10 cellular contexts compared by ENCODE assay signal in the genomic region with DNA sequence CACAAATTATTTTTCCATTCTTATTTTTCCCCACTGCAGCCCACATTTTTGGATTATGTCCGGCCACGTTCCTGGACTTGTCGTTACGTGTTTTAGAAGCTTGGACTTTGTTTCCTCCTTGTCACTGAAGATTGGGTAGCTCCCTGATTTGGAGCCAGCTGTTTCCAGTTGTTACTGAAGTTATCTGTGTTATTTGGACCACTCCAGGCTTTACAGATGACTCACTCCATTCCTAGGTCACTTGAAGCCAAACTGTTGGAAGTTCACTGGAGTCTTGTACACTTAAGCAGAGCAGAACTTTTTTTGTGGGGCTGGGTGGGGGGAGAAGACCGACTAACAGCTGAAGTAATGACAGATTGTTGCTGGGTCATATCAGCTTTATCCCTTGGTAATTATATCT. TPM values are rescaled to one million over a fixed set of nuclear protein-coding genes. Genes with fewer than 3 reads are reported as not detected.
DNase-seq lines count a peak whose midpoint lies in the region; ATAC-seq, FAIRE-seq and TF ChIP-seq lines count a peak whose summit lies in the region.
"Had no signal": no experiment of that assay in that cellular context is flagged by ENCODE, and none has a peak within 500 bp of the region (broad histone marks: within the 10 kb centered on the region; RNA-seq: fewer than 3 reads in every experiment).

No MANE protein-coding gene starts in this region.

- H3K27ac ChIP-seq in coronary artery (peak overlapping the region in 1 of 2 donors; percentile 64), transverse colon (peak overlapping the region in 3 of 4 donors; percentile 32 to 42 (median 39))
- H3K27ac ChIP-seq: neutrophil had no signal

- no peaks in the 10 kb centered on the region for H3K27me3 ChIP-seq in transverse colon
- H3K27me3 ChIP-seq: neutrophil had no signal

- H3K4me1 ChIP-seq in transverse colon: no peaks in the 10 kb centered on the region

- H3K4me3 ChIP-seq in coronary artery: peak overlapping the region; percentile 9
- H3K4me3 ChIP-seq in transverse colon: no peak overlapping the region

- intact Hi-C loops in transverse colon (cut with DNase I; ENCODE audit: low total_unique reads): no loop called here

- in situ Hi-C loops in transverse colon (cut with MboI; ENCODE audit: low pct_ligation_motif_present in 1 of 4, low pct_unique_long_range_greater_than_20kb in 1 of 4, low sequenced_read_pairs in 3 of 4): loop anchor here (25.0 kb wide), 5 partner anchors 91 to 816 kb away; a partner anchor contains a TSS

- H3K36me3 ChIP-seq in transverse colon: peaks cover 0 to 32% (median 0%) of the 10 kb centered on the region in 4 donors

- WGBS in transverse colon (ENCODE audit: low coverage in 1 of 2), 2 donors: 67 to 69% methylated on average over 1 to 5 of the region's 5 CpGs

- H3K9me3 ChIP-seq in transverse colon: no peaks in the 10 kb centered on the region
- H3K9me3 ChIP-seq: neutrophil had no signal

- TF ChIP-seq POLR2A in transverse colon (IDR thresholded peaks at IDR 0.05): no peak
- no peak for TF ChIP-seq POLR2A in GM12891 (IDR thresholded peaks at IDR 0.05; ENCODE audit: low read depth, low read length)

- peak; percentile 13 for DNase-seq in M059J (ENCODE audit: low read depth)
- DNase-seq in coronary artery (ENCODE audit: low spot score): no peak
- DNase-seq in left lobe of liver (ENCODE audit: low spot score): no peak
- DNase-seq in transverse colon: no peak
- DNase-seq in GM12891 (ENCODE audit: insufficient read length, low spot score): no peak
- DNase-seq: DMS 273 treated with DMSO at 0.1 percent for 48 hours, SHP77 had no signal

- TF ChIP-seq EP300 in transverse colon (IDR thresholded peaks at IDR 0.05; ENCODE audit: low read depth): no peak

- FAIRE-seq in GM12891 (lab: Jason Lieb, UNC): no peak

- TF ChIP-seq CTCF in coronary artery (IDR thresholded peaks at IDR 0.05) (no peak), transverse colon (IDR thresholded peaks at IDR 0.05) (no peak)

- ATAC-seq in left lobe of liver (peak; percentile 58), GM18868 (IDR thresholded peaks at IDR 0.05; ENCODE audit: unreplicated experiment) (no peak), HG03469 (IDR thresholded peaks at IDR 0.05; ENCODE audit: unreplicated experiment) (no peak)

TF ChIP-seq in GM12891, 5 proteins besides CTCF, POLR2A, EP300 and RAD21:
- TF ChIP-seq POLR2AphosphoS5 (IDR thresholded peaks at IDR 0.05; ENCODE audit: low read depth, low read length) (no peak), TAF1 (IDR thresholded peaks at IDR 0.05; ENCODE audit: low read depth, low read length) (no peak), PAX5 (IDR thresholded peaks at IDR 0.05; ENCODE audit: insufficient read depth, low read length, severe bottlenecking) (no peak), POU2F2 (IDR thresholded peaks at IDR 0.05; ENCODE audit: low read depth, low read length) (no peak), SPI1 (IDR thresholded peaks at IDR 0.05; ENCODE audit: low read depth, low read length) (no peak)

RNA-seq across cellular contexts. Expression of a gene that starts 12.2 kb away (rescaled TPM):
- total RNA-seq in M059J (2014; rRNA removed; shearing (Covaris generic)): 3.1 TPM in 1 of 2 replicates, not detected in the other
- total RNA-seq in left lobe of liver (not detected), transverse colon (1 to 10 TPM; 3.1 to 8.4 (median 4.0) TPM)
- polyA plus RNA-seq in GM12891 (2012; ENCODE audit: low read depth, missing spikeins): 0.22 TPM

RNA-seq across cellular contexts. Expression of a gene that starts 59.9 kb away (rescaled TPM):
- 26.6 and 35.9 TPM in 2 replicates for total RNA-seq in M059J (2014; rRNA removed; shearing (Covaris generic))
- total RNA-seq in left lobe of liver: 13.9 TPM
- 10 to 100 TPM in 3 of 4 donors, 1 to 10 TPM in 1; 4.0 to 13.9 (median 10.3) TPM for total RNA-seq in transverse colon
- polyA plus RNA-seq in GM12891 (2012; ENCODE audit: low read depth, missing spikeins): 7.6 TPM
